1 cellular context compared by ENCODE assay signal in genomic region chr6:73653571-73654424, GRCh38.
TF ChIP-seq lines count a peak whose summit lies in the region.

Gene SLC17A5 (minus strand): TSS chr6:73653992. CDS start chr6:73653886, 106 bp downstream.

TF ChIP-seq in GM12878, 131 proteins besides CTCF, POLR2A, EP300 and RAD21 (continued from another document and continues in another):
- TF ChIP-seq REST (IDR thresholded peaks at IDR 0.05; ENCODE audit: low read depth, low read length) (no peak), MLLT1 (IDR thresholded peaks at IDR 0.05) (no peak), ZZZ3 (IDR thresholded peaks at IDR 0.05; ENCODE audit: control insufficient read depth, insufficient read length, low read depth) (no peak), FOS (IDR thresholded peaks at IDR 0.05; ENCODE audit: borderline replicate concordance, extremely low read depth, insufficient read length) (no peak), ZBTB4 (CRISPR knock-in tag; IDR thresholded peaks at IDR 0.05) (no peak), TCF12 (IDR thresholded peaks at IDR 0.05; ENCODE audit: low read depth, low read length) (peak; percentile 67; the same call in 1 of the 2 replicates), GATAD2B (conservative IDR thresholded peaks at IDR 0.05; ENCODE audit: low read depth) (peak; percentile 81), CREB1 (IDR thresholded peaks at IDR 0.05; ENCODE audit: low read depth) (peak; percentile 66; the same call in 1 of the 2 replicates), ASH2L (IDR thresholded peaks at IDR 0.05; ENCODE audit: borderline replicate concordance, low read depth) (no peak), KDM1A (IDR thresholded peaks at IDR 0.05; ENCODE audit: borderline replicate concordance) (no peak), KAT2A (conservative IDR thresholded peaks at IDR 0.05; ENCODE audit: control insufficient read depth, low read depth, low read length) (no peak), BRCA1 (IDR thresholded peaks at IDR 0.05; ENCODE audit: low read depth, low read length) (no peak), NR2C1 (IDR thresholded peaks at IDR 0.05) (peak; percentile 54), GABPA (IDR thresholded peaks at IDR 0.05; ENCODE audit: low read depth) (peak; percentile 10; the same call in 1 of the 2 replicates), ZNF207 (IDR thresholded peaks at IDR 0.05; ENCODE audit: borderline replicate concordance) (peak; percentile 72; the same call in 1 of the 2 replicates), HSF1 (IDR thresholded peaks at IDR 0.05; ENCODE audit: low read depth, low read length) (no peak), BCL11A (IDR thresholded peaks at IDR 0.05; ENCODE audit: low read depth, low read length) (no peak), PAX5 (IDR thresholded peaks at IDR 0.05; ENCODE audit: borderline replicate concordance, low read depth, low read length) (no peak), POLR2AphosphoS2 (IDR thresholded peaks at IDR 0.05; ENCODE audit: low read depth, low read length) (no peak), YBX1 (IDR thresholded peaks at IDR 0.05) (no peak), SREBF1 (IDR thresholded peaks at IDR 0.05; ENCODE audit: low read length) (no peak), USF2 (IDR thresholded peaks at IDR 0.05; ENCODE audit: borderline replicate concordance, low read depth, low read length) (no peak; the same call in 1 of the 2 replicates), CBX5 (IDR thresholded peaks at IDR 0.05; ENCODE audit: low read depth) (no peak), JUND (IDR thresholded peaks at IDR 0.05; ENCODE audit: low read depth, low read length) (no peak), RBBP5 (conservative IDR thresholded peaks at IDR 0.05) (no peak), PAX8 (IDR thresholded peaks at IDR 0.05) (no peak), SIN3A (IDR thresholded peaks at IDR 0.05; ENCODE audit: low read depth, low read length) (no peak), TARDBP (IDR thresholded peaks at IDR 0.05; ENCODE audit: borderline replicate concordance) (no peak; the same call in 1 of the 2 replicates), ZBTB33 (IDR thresholded peaks at IDR 0.05) (no peak), WRNIP1 (IDR thresholded peaks at IDR 0.05; ENCODE audit: borderline replicate concordance, low read depth, low read length) (no peak), RFX5 (IDR thresholded peaks at IDR 0.05; ENCODE audit: low read depth, low read length) (no peak), JUNB (IDR thresholded peaks at IDR 0.05) (no peak), FOXK2 (IDR thresholded peaks at IDR 0.05) (no peak), SRF (IDR thresholded peaks at IDR 0.05; ENCODE audit: low read depth in 2 of 2, low read length in 2 of 2) (no peak), MEF2B (IDR thresholded peaks at IDR 0.05; ENCODE audit: partially characterized antibody, poor library complexity, severe bottlenecking) (peak; percentile 59), HCFC1 (IDR thresholded peaks at IDR 0.05; ENCODE audit: low read length) (peak; percentile 70), RCOR1 (conservative IDR thresholded peaks at IDR 0.05; ENCODE audit: low read depth, low read length) (no peak), NKRF (conservative IDR thresholded peaks at IDR 0.05) (peak; percentile 29), ATF7 (IDR thresholded peaks at IDR 0.05; ENCODE audit: low read depth) (no peak), CHD1 (IDR thresholded peaks at IDR 0.05; ENCODE audit: low read depth, low read length) (no peak), MYB (IDR thresholded peaks at IDR 0.05; ENCODE audit: borderline replicate concordance, low read depth, low read length) (no peak), E2F8 (IDR thresholded peaks at IDR 0.05; ENCODE audit: low read depth, partially characterized antibody) (no peak), POLR2AphosphoS5 (IDR thresholded peaks at IDR 0.05; ENCODE audit: low read length) (peak; percentile 67; the same call in 1 of the 2 replicates), RAD51 (IDR thresholded peaks at IDR 0.05) (no peak), NR2C2 (IDR thresholded peaks at IDR 0.05; ENCODE audit: borderline replicate concordance, control insufficient read depth, insufficient read length, low read depth) (no peak), FOXM1 (IDR thresholded peaks at IDR 0.05; ENCODE audit: low read depth, low read length) (no peak), SUPT20H (IDR thresholded peaks at IDR 0.05; ENCODE audit: borderline replicate concordance, control insufficient read depth, low read depth, low read length) (no peak), SPI1 (IDR thresholded peaks at IDR 0.05; ENCODE audit: borderline replicate concordance, insufficient read depth, low read depth, low read length) (peak; percentile 57; the same call in 1 of the 2 replicates), SIX5 (IDR thresholded peaks at IDR 0.05; ENCODE audit: low read depth, low read length, severe bottlenecking) (peak; percentile 65), KLF5 (IDR thresholded peaks at IDR 0.05; ENCODE audit: partially characterized antibody) (no peak), NR2F1 (conservative IDR thresholded peaks at IDR 0.05) (peak; percentile 41)
